20 cellular contexts compared by ENCODE assay signal in genomic region chr6:21355638-21356037, GRCh38.
DNase-seq lines count a peak whose midpoint lies in the region; FAIRE-seq and TF ChIP-seq lines count a peak whose summit lies in the region.
"Had no signal": no experiment of that assay in that cellular context is flagged by ENCODE, and none has a peak within 500 bp of the region (broad histone marks: within the 10 kb centered on the region; RNA-seq: fewer than 3 reads in every experiment).

No MANE protein-coding gene starts in this region.

- H4K20me1 ChIP-seq in OCI-LY3 (ENCODE audit: insufficient read depth, low read length) (no peaks in the 10 kb centered on the region), hepatocyte (ENCODE audit: insufficient read depth, poor library complexity, severe bottlenecking) (no peaks in the 10 kb centered on the region)

- DNase-seq in hepatocyte (ENCODE audit: low spot score): no peak
- peak; percentile 87 to 92 for DNase-seq in trophoblast cell
- DNase-seq in SHP77 (lab: John Stamatoyannopoulos, UW): no peak
- no peak for DNase-seq in endodermal cell
- DNase-seq in GM12892 (ENCODE audit: insufficient read length): no peak
- DNase-seq: BE2C; CD4-positive, CD25-positive, alpha-beta regulatory T cell; CD8-positive, alpha-beta memory T cell; COR-L47; DMS 273 treated with DMSO at 0.1 percent for 48 hours; DND-41; EL; HCEC 1CT had no signal

- H3K9ac ChIP-seq in OCI-LY3 (ENCODE audit: low read length) (no peak overlapping the region; the same call in 1 of the 2 replicates), trophoblast cell (ENCODE audit: low read length) (no peak overlapping the region), skeletal muscle tissue (ENCODE audit: low read depth in 1 of 3, low read length in 3 of 3) (no peak overlapping the region), endodermal cell (ENCODE audit: extremely low read depth, low read length, poor library complexity, severe bottlenecking) (no peak overlapping the region)

- H3K4me2 ChIP-seq in OCI-LY3 (ENCODE audit: low read length): 0 out of 2 replicates have a peak overlapping the region, but pooled peaks have one; percentile 59
- no peak overlapping the region for H3K4me2 ChIP-seq in hepatocyte
- peak overlapping the region; percentile 32 for H3K4me2 ChIP-seq in trophoblast cell (ENCODE audit: low read length)
- H3K4me2 ChIP-seq: GM23338 had no signal

- H3K27ac Mint-ChIP-seq in endodermal cell: no peak overlapping the region
- H3K27ac Mint-ChIP-seq: CD4-positive, CD25-positive, alpha-beta regulatory T cell; CD8-positive, alpha-beta memory T cell; GM23338 had no signal

- H3K23ac ChIP-seq in trophoblast cell (ENCODE audit: low read length): no peak overlapping the region

- H3K4me3 ChIP-seq in OCI-LY3 (ENCODE audit: low read length) (no peak overlapping the region), hepatocyte (no peak overlapping the region), trophoblast cell (ENCODE audit: low read depth, low read length) (no peak overlapping the region), skeletal muscle tissue (ENCODE audit: low read length in 3 of 3) (no peak overlapping the region), endodermal cell (ENCODE audit: low read length) (no peak overlapping the region)
- H3K4me3 ChIP-seq: GM23338 had no signal

- no peak overlapping the region for H2AK5ac ChIP-seq in trophoblast cell (ENCODE audit: low read length)

- H3K27me3 ChIP-seq in OCI-LY3 (ENCODE audit: low read depth, low read length) (no peaks in the 10 kb centered on the region), hepatocyte (no peaks in the 10 kb centered on the region), trophoblast cell (ENCODE audit: insufficient read depth, low read length) (no peaks in the 10 kb centered on the region), skeletal muscle tissue (ENCODE audit: control insufficient read depth in 3 of 3, insufficient read depth in 3 of 3, low read length in 3 of 3) (no peaks in the 10 kb centered on the region), endodermal cell (ENCODE audit: control insufficient read depth, insufficient read depth, low read length, poor library complexity, severe bottlenecking) (no peaks in the 10 kb centered on the region)
- H3K27me3 ChIP-seq: BE2C had no signal

- peak overlapping the region; percentile 52 for H2BK120ac ChIP-seq in trophoblast cell (ENCODE audit: insufficient read depth, low read length, poor library complexity)

- H3K4me1 Mint-ChIP-seq in endodermal cell: peaks cover 20% of the 10 kb centered on the region
- H3K4me1 Mint-ChIP-seq: CD4-positive, CD25-positive, alpha-beta regulatory T cell; CD8-positive, alpha-beta memory T cell; GM23338 had no signal

- TF ChIP-seq CTCF in OCI-LY3 (IDR thresholded peaks at IDR 0.05; ENCODE audit: low read depth, low read length): no peak
- TF ChIP-seq CTCF in hepatocyte (IDR thresholded peaks at IDR 0.05; ENCODE audit: poor library complexity): no peak
- no peak for TF ChIP-seq CTCF in endodermal cell (conservative IDR thresholded peaks at IDR 0.05)

- peaks cover 6% of the 10 kb centered on the region for H3K27me3 Mint-ChIP-seq in endodermal cell (ENCODE audit: insufficient read depth)
- H3K27me3 Mint-ChIP-seq: CD8-positive, alpha-beta memory T cell had no signal

- no peaks in the 10 kb centered on the region for H3K36me3 ChIP-seq in OCI-LY3 (replicated peaks; ENCODE audit: low read depth, low read length)
- no peaks in the 10 kb centered on the region for H3K36me3 ChIP-seq in hepatocyte (replicated peaks; ENCODE audit: insufficient read depth, low read depth)
- H3K36me3 ChIP-seq in trophoblast cell (ENCODE audit: control insufficient read depth in 1 of 2, insufficient read depth in 2 of 2, low read length in 2 of 2): no peaks in the 10 kb centered on the region
- no peaks in the 10 kb centered on the region for H3K36me3 ChIP-seq in skeletal muscle tissue (ENCODE audit: control insufficient read depth in 3 of 3, insufficient read depth in 3 of 3, low read length in 3 of 3)
- no peaks in the 10 kb centered on the region for H3K36me3 ChIP-seq in endodermal cell (ENCODE audit: control insufficient read depth, insufficient read depth, low read length)
- H3K36me3 ChIP-seq: BE2C had no signal

- no peak for FAIRE-seq in GM12892 (lab: Jason Lieb, UNC)
- FAIRE-seq: GM12891, GM18507, H54 had no signal

- no peaks in the 10 kb centered on the region for H3K9me2 ChIP-seq in hepatocyte (replicated peaks; ENCODE audit: insufficient read depth)

- no peak overlapping the region for H2AFZ ChIP-seq in OCI-LY3 (ENCODE audit: low read depth, low read length)
- H2AFZ ChIP-seq in hepatocyte: no peak overlapping the region
- no peak overlapping the region for H2AFZ ChIP-seq in trophoblast cell (ENCODE audit: insufficient read depth, low read length, poor library complexity)

- H2BK5ac ChIP-seq in trophoblast cell (ENCODE audit: low read depth, low read length, poor library complexity): peak overlapping the region; percentile 38

- H3K9me3 ChIP-seq in OCI-LY3 (ENCODE audit: insufficient read depth, low read length): no peaks in the 10 kb centered on the region
- H3K9me3 ChIP-seq in hepatocyte (ENCODE audit: low read depth): no peaks in the 10 kb centered on the region
- no peaks in the 10 kb centered on the region for H3K9me3 ChIP-seq in trophoblast cell (ENCODE audit: insufficient read depth, low read depth, low read length)
- no peaks in the 10 kb centered on the region for H3K9me3 ChIP-seq in skeletal muscle tissue (ENCODE audit: control insufficient read depth in 3 of 3, low read length in 3 of 3)
- H3K9me3 ChIP-seq in endodermal cell (ENCODE audit: control insufficient read depth, low read length): no peaks in the 10 kb centered on the region
- H3K9me3 ChIP-seq: BE2C had no signal

- H3K14ac ChIP-seq in trophoblast cell (ENCODE audit: low read length): peak overlapping the region; percentile 59

- no peak overlapping the region for H4K12ac ChIP-seq in trophoblast cell (ENCODE audit: low read depth, low read length)

- H3K79me2 ChIP-seq in OCI-LY3 (ENCODE audit: low read length) (no peaks in the 10 kb centered on the region), hepatocyte (no peaks in the 10 kb centered on the region), trophoblast cell (ENCODE audit: control insufficient read depth, insufficient read depth, low read length, poor library complexity) (no peaks in the 10 kb centered on the region)

- H2BK12ac ChIP-seq in trophoblast cell (ENCODE audit: low read length): peak overlapping the region; percentile 69

- no peaks in the 10 kb centered on the region for H3K9me3 Mint-ChIP-seq in endodermal cell
- H3K9me3 Mint-ChIP-seq: CD8-positive, alpha-beta memory T cell; GM23338 had no signal

- peaks cover 2% of the 10 kb centered on the region for H3K36me3 Mint-ChIP-seq in endodermal cell (ENCODE audit: low read depth)
- H3K36me3 Mint-ChIP-seq: CD4-positive, CD25-positive, alpha-beta regulatory T cell; CD8-positive, alpha-beta memory T cell had no signal

- peaks cover 62% of the 10 kb centered on the region for H3K4me1 ChIP-seq in OCI-LY3 (ENCODE audit: low read length)
- H3K4me1 ChIP-seq in hepatocyte (ENCODE audit: insufficient read depth): peaks cover 13% of the 10 kb centered on the region
- peaks cover 24 to 38% of the 10 kb centered on the region in 2 experiments for H3K4me1 ChIP-seq in trophoblast cell (ENCODE audit: control insufficient read depth in 1 of 2, insufficient read depth in 2 of 2, low read length in 2 of 2)
- H3K4me1 ChIP-seq in skeletal muscle tissue (ENCODE audit: control insufficient read depth in 3 of 3, insufficient read depth in 3 of 3, low read length in 3 of 3): peaks cover 8 to 19% (median 14%) of the 10 kb centered on the region in 3 donors
- H3K4me1 ChIP-seq in endodermal cell (ENCODE audit: control insufficient read depth, insufficient read depth, low read length): peaks cover 5% of the 10 kb centered on the region

- no peak for TF ChIP-seq POLR2A in GM12892 (IDR thresholded peaks at IDR 0.05; ENCODE audit: low read depth, low read length)

- 62% methylated on average over 4 of the region's 4 CpGs for WGBS in hepatocyte (ENCODE audit: low lambda C conversion rate, missing lambda C conversion rate)
- WGBS in trophoblast cell (ENCODE audit: extremely low coverage, insufficient coverage, insufficient read length): no CpG with 5 or more reads among the region's 4 CpGs
- 94% methylated on average over 3 to 4 of the region's 4 CpGs for WGBS in endodermal cell (ENCODE audit: insufficient coverage in 1 of 2, insufficient read length in 1 of 2), 2 experiments

- no peak overlapping the region for H3K4ac ChIP-seq in trophoblast cell (ENCODE audit: low read depth, low read length)

- H3K27ac ChIP-seq in OCI-LY3 (ENCODE audit: low read length) (peak overlapping the region; percentile 79), hepatocyte (peak overlapping the region; percentile 88), trophoblast cell (ENCODE audit: low read depth, low read length) (peak overlapping the region; percentile 34), skeletal muscle tissue (ENCODE audit: low read depth, low read length) (peak overlapping the region; percentile 97), endodermal cell (ENCODE audit: low read depth, low read length) (no peak overlapping the region)
- H3K27ac ChIP-seq: 22Rv1 had no signal

- H3K79me1 ChIP-seq in trophoblast cell (ENCODE audit: low read length): peaks cover 13% of the 10 kb centered on the region

- peak overlapping the region; percentile 63 for H4K91ac ChIP-seq in trophoblast cell (ENCODE audit: low read depth, low read length)

- H3K18ac ChIP-seq in trophoblast cell (ENCODE audit: low read length): peak overlapping the region; percentile 8

- no peak overlapping the region for H3K4me3 Mint-ChIP-seq in endodermal cell
- H3K4me3 Mint-ChIP-seq: CD4-positive, CD25-positive, alpha-beta regulatory T cell; CD8-positive, alpha-beta memory T cell; GM23338 had no signal

- H4K8ac ChIP-seq in trophoblast cell (ENCODE audit: low read depth, low read length): no peak overlapping the region

Comparison
In these comparisons a context has a peak if more than half of its experiments do, and no peak if none do; other contexts are left out.
1. DNase-seq: peak in trophoblast cell (2 of 2); none in hepatocyte (single experiment), SHP77 (0 of 2), endodermal cell (single experiment) and GM12892 (single experiment).